1 cellular context compared by ENCODE assay signal in genomic region chr16:1779234-1779701, GRCh38.
TF ChIP-seq lines count a peak whose summit lies in the region.

No MANE protein-coding gene starts in this region.

TF ChIP-seq in HEK293, 187 proteins besides CTCF, POLR2A, EP300 and RAD21 (continued from another document):
- no peak for TF ChIP-seq ZNF530 (tag by site-specific recombination; IDR thresholded peaks at IDR 0.05; ENCODE audit: low read depth)
- TF ChIP-seq MZF1 (tag by site-specific recombination; IDR thresholded peaks at IDR 0.05; ENCODE audit: borderline replicate concordance): no peak
- TF ChIP-seq ZNF510 (tag by site-specific recombination; IDR thresholded peaks at IDR 0.05; ENCODE audit: insufficient replicate concordance): no peak
- TF ChIP-seq ZIC2 (tag by site-specific recombination; IDR thresholded peaks at IDR 0.05): peak; percentile 54
- no peak for TF ChIP-seq ZNF76 (tag by site-specific recombination; IDR thresholded peaks at IDR 0.05; ENCODE audit: borderline replicate concordance, low read depth)
- TF ChIP-seq SP3 (tag by site-specific recombination; IDR thresholded peaks at IDR 0.05): no peak
- no peak for TF ChIP-seq OVOL3 (tag by site-specific recombination; IDR thresholded peaks at IDR 0.05)
- no peak for TF ChIP-seq ZNF514 (tag by site-specific recombination; IDR thresholded peaks at IDR 0.05)
- TF ChIP-seq ZNF202 (tag by site-specific recombination; IDR thresholded peaks at IDR 0.05; ENCODE audit: borderline replicate concordance): no peak
- no peak for TF ChIP-seq ZNF362 (tag by site-specific recombination; IDR thresholded peaks at IDR 0.05)
- TF ChIP-seq ZNF404 (tag by site-specific recombination; IDR thresholded peaks at IDR 0.05): no peak
- no peak for TF ChIP-seq ZNF433 (tag by site-specific recombination; IDR thresholded peaks at IDR 0.05; ENCODE audit: low read depth)
- no peak for TF ChIP-seq ZBTB1 (tag by site-specific recombination; IDR thresholded peaks at IDR 0.05)
- no peak for TF ChIP-seq KLF8 (tag by site-specific recombination; IDR thresholded peaks at IDR 0.05)
- TF ChIP-seq ZBTB49 (tag by site-specific recombination; IDR thresholded peaks at IDR 0.05; ENCODE audit: low read depth): no peak
- TF ChIP-seq ZNF274 (IDR thresholded peaks at IDR 0.05; ENCODE audit: low read length): no peak
- TF ChIP-seq ZNF274 (tag by site-specific recombination; IDR thresholded peaks at IDR 0.05; ENCODE audit: borderline replicate concordance): no peak
- no peak for TF ChIP-seq ZNF133 (tag by site-specific recombination; IDR thresholded peaks at IDR 0.05)
- peak; percentile 72 for TF ChIP-seq GLIS2 (tag by site-specific recombination; IDR thresholded peaks at IDR 0.05)
- no peak for TF ChIP-seq BCL11A (tag by site-specific recombination; IDR thresholded peaks at IDR 0.05; ENCODE audit: low read depth)
- no peak for TF ChIP-seq ZNF311 (tag by site-specific recombination; IDR thresholded peaks at IDR 0.05; ENCODE audit: borderline replicate concordance)
- TF ChIP-seq ZNF302 (tag by site-specific recombination; IDR thresholded peaks at IDR 0.05; ENCODE audit: low read depth): no peak
- no peak for TF ChIP-seq SP2 (tag by site-specific recombination; IDR thresholded peaks at IDR 0.05)
